Comparison of ENCODE assay signal across 26 cellular contexts in genomic region chr14:73824116-73824515, GRCh38.
"Had no signal": no experiment of that assay in that cellular context is flagged by ENCODE, and none has a peak within 500 bp of the region (broad histone marks: within the 10 kb centered on the region; RNA-seq: fewer than 3 reads in every experiment).

No MANE protein-coding gene starts in this region.

- H3K36me3 ChIP-seq: breast epithelium, stomach had no signal

- H3K36me3 Mint-ChIP-seq: stimulated activated effector memory CD8-positive, alpha-beta T cell treated with anti-CD3 and anti-CD28 coated beads, Interleukin-12 subunit alpha, Interleukin-12 subunit beta, amount 100 ng/mL, for 72 hours; type B pancreatic cell had no signal

- ATAC-seq: activated CD8-positive, alpha-beta T cell treated with anti-CD3 and anti-CD28 coated beads, Interleukin-2, amount 10 ng/mL, durations not matched to agents 7 days and 5 days; left lobe of liver; psoas muscle; right cardiac atrium; stimulated activated effector memory CD8-positive, alpha-beta T cell treated with anti-CD3 and anti-CD28 coated beads, Interleukin-12 subunit alpha, Interleukin-12 subunit beta, amount 100 ng/mL, for 72 hours had no signal

- H3K27ac ChIP-seq: breast epithelium, psoas muscle, SK-N-MC, stomach had no signal

- H3K4me1 ChIP-seq: breast epithelium had no signal

- H3K27me3 Mint-ChIP-seq: activated B cell treated with CpG ODN at 0.5 μM for 24 hours, type B pancreatic cell had no signal

- H3K9me3 Mint-ChIP-seq: activated B cell treated with CpG ODN at 0.5 μM for 24 hours; activated CD4-positive, alpha-beta T cell treated with anti-CD3 and anti-CD28 coated beads, Interleukin-2, amount 10 ng/mL, durations not matched to agents 24 days and 14 days; stimulated activated effector memory CD8-positive, alpha-beta T cell treated with anti-CD3 and anti-CD28 coated beads, Interleukin-12 subunit alpha, Interleukin-12 subunit beta, amount 100 ng/mL, for 72 hours; T-helper 2 cell treated with Interferon-gamma antibody and Interleukin-4, amounts not matched to agents 5 μg/mL and 100 μg/mL, for 36 hours; type B pancreatic cell had no signal

- H3K4me3 ChIP-seq: breast epithelium, lung, psoas muscle, SK-N-MC, stomach had no signal

- H3K9me3 ChIP-seq: breast epithelium, psoas muscle, stomach had no signal

- H3K4me1 Mint-ChIP-seq: activated B cell treated with CpG ODN at 0.5 μM for 24 hours had no signal

- H3K27ac Mint-ChIP-seq: activated B cell treated with CpG ODN at 0.5 μM for 24 hours; activated CD4-positive, alpha-beta T cell treated with anti-CD3 and anti-CD28 coated beads, Interleukin-2, amount 10 ng/mL, durations not matched to agents 24 days and 14 days; activated CD8-positive, alpha-beta T cell treated with anti-CD3 and anti-CD28 coated beads, Interleukin-2, amount 10 ng/mL, durations not matched to agents 7 days and 5 days; mesothelial cell of epicardium; stimulated activated effector memory CD8-positive, alpha-beta T cell treated with anti-CD3 and anti-CD28 coated beads, Interleukin-12 subunit alpha, Interleukin-12 subunit beta, amount 100 ng/mL, for 72 hours; T-helper 2 cell treated with Interferon-gamma antibody and Interleukin-4, amounts not matched to agents 5 μg/mL and 100 μg/mL, for 36 hours; type B pancreatic cell had no signal

- DNase-seq: activated B cell treated with CpG ODN at 0.5 μM for 24 hours; activated CD4-positive, alpha-beta T cell treated with anti-CD3 and anti-CD28 coated beads, Interleukin-2, amount 10 ng/mL, durations not matched to agents 24 days and 14 days; activated CD8-positive, alpha-beta T cell treated with anti-CD3 and anti-CD28 coated beads, Interleukin-2, amount 10 ng/mL, durations not matched to agents 7 days and 5 days; activated effector memory CD4-positive, alpha-beta T cell treated with Interleukin-2 at 50 U/mL for 16 hours; activated naive CD4-positive, alpha-beta T cell treated with anti-CD3 and anti-CD28 coated beads, Interleukin-2, amount 50 U/mL, for 16 hours; activated T-cell treated with anti-CD3 and anti-CD28 coated beads, Interleukin-2, amount 50 U/mL, for 48 hours; aorta; cortex of kidney; effector CD4-positive, alpha-beta T cell; glutamatergic neuron; hypothalamus; kidney; occipital lobe; psoas muscle; right cardiac atrium; small intestine; stimulated activated CD4-positive, alpha-beta T cell treated with anti-CD3 and anti-CD28 coated beads, Interleukin-4, amount 100 ng/mL, for 24 hours; stomach had no signal

- H3K4me3 Mint-ChIP-seq: activated B cell treated with CpG ODN at 0.5 μM for 24 hours; activated CD4-positive, alpha-beta T cell treated with anti-CD3 and anti-CD28 coated beads, Interleukin-2, amount 10 ng/mL, durations not matched to agents 24 days and 14 days; activated CD8-positive, alpha-beta T cell treated with anti-CD3 and anti-CD28 coated beads, Interleukin-2, amount 10 ng/mL, durations not matched to agents 7 days and 5 days; mesothelial cell of epicardium; stimulated activated effector memory CD8-positive, alpha-beta T cell treated with anti-CD3 and anti-CD28 coated beads, Interleukin-12 subunit alpha, Interleukin-12 subunit beta, amount 100 ng/mL, for 72 hours; T-helper 2 cell treated with Interferon-gamma antibody and Interleukin-4, amounts not matched to agents 5 μg/mL and 100 μg/mL, for 36 hours; type B pancreatic cell had no signal

- H3K27me3 ChIP-seq: breast epithelium, stomach had no signal
